ENCODE assay signal across 20 cellular contexts in genomic region chr4:113620032-113620431, GRCh38.
A peak's percentile ranks its signal among the peaks of the same experiment; 100 is the strongest.
DNase-seq lines count a peak whose midpoint lies in the region; FAIRE-seq and TF ChIP-seq lines count a peak whose summit lies in the region.
"Had no signal": no experiment of that assay in that cellular context is flagged by ENCODE, and none has a peak within 500 bp of the region (broad histone marks: within the 10 kb centered on the region; RNA-seq: fewer than 3 reads in every experiment).

No MANE protein-coding gene starts in this region.

- H3K56ac ChIP-seq in H1 (replicated peaks; ENCODE audit: insufficient read length, low read depth, low read length): peak overlapping the region; percentile 90

- H3K9ac ChIP-seq in H1 (replicated peaks in 1 of 4; ENCODE audit: extremely low read depth in 1 of 4, low read depth in 3 of 4, low read length in 3 of 4): no peak overlapping the region
- H3K9ac ChIP-seq: GM23248, KMS-11 had no signal

- no peak overlapping the region for H3K4me3 ChIP-seq in left ventricle myocardium inferior
- no peak overlapping the region for H3K4me3 ChIP-seq in right atrium auricular region
- H3K4me3 ChIP-seq in DOHH2 (ENCODE audit: low read length): peak overlapping the region; percentile 46
- no peak overlapping the region for H3K4me3 ChIP-seq in H1 (ENCODE audit: extremely low read depth in 1 of 4, insufficient read depth in 2 of 4, low read depth in 3 of 4, low read length in 4 of 4)
- H3K4me3 ChIP-seq: A549, GM23248 had no signal

- no peak for DNase-seq in left ventricle myocardium inferior
- no peak for DNase-seq in right atrium auricular region (ENCODE audit: low spot score)
- peak; percentile 73 for DNase-seq in NAMALWA (ENCODE audit: low spot score)
- DNase-seq in H1 (ENCODE audit: low read depth in 1 of 2, low spot score in 2 of 2): no peak
- DNase-seq in activated CD4-positive, alpha-beta T cell treated with anti-CD3 and anti-CD28 coated beads for 48 hours: no peak
- DNase-seq in stimulated activated CD4-positive, alpha-beta T cell treated with anti-CD3 and anti-CD28 coated beads, Interleukin-2, amount 100 ng/mL, for 48 hours: no peak
- DNase-seq in SKM-1 treated with dmso at 0.1 percent for 144 hours (lab: John Stamatoyannopoulos, UW; ENCODE audit: unreplicated experiment): no peak
- DNase-seq: AML-193; C1 segment of cervical spinal cord; CD4-positive, CD25-positive, alpha-beta regulatory T cell; CD8-positive, alpha-beta memory T cell; COR-L47; DMS 273 treated with DMSO at 0.1 percent for 48 hours; GDM1; GM23248; HCEC 1CT had no signal

- no peak overlapping the region for H2AFZ ChIP-seq in H1 (ENCODE audit: low read length)
- H2AFZ ChIP-seq: GM23248 had no signal

- no peak for TF ChIP-seq CTCF in left ventricle myocardium inferior (IDR thresholded peaks at IDR 0.05; ENCODE audit: borderline replicate concordance)
- TF ChIP-seq CTCF in right atrium auricular region (IDR thresholded peaks at IDR 0.05): no peak
- no peak for TF ChIP-seq CTCF in DOHH2 (IDR thresholded peaks at IDR 0.05; ENCODE audit: low read depth, low read length, poor library complexity, severe bottlenecking)
- TF ChIP-seq CTCF in H1 (IDR thresholded peaks at IDR 0.05; ENCODE audit: control extremely low read depth in 1 of 3, insufficient read depth in 1 of 3, low read depth in 1 of 3, low read length in 3 of 3): no peak

- H3K79me2 ChIP-seq in DOHH2 (ENCODE audit: control insufficient read depth, low read length) (peaks cover 97% of the 10 kb centered on the region), H1 (ENCODE audit: control insufficient read depth in 1 of 2, insufficient read depth in 2 of 2, low read length in 2 of 2) (no peaks in the 10 kb centered on the region)

- H4K8ac ChIP-seq in H1 (ENCODE audit: extremely low read depth, insufficient read depth, low read length): no peak overlapping the region

- no peaks in the 10 kb centered on the region for H3K27me3 ChIP-seq in left ventricle myocardium inferior (ENCODE audit: low read depth)
- no peaks in the 10 kb centered on the region for H3K27me3 ChIP-seq in right atrium auricular region
- H3K27me3 ChIP-seq in DOHH2 (ENCODE audit: control insufficient read depth, low read length): no peaks in the 10 kb centered on the region
- peaks cover 0 to 1% (median 0%) of the 10 kb centered on the region in 4 experiments; a peak in 1 of 7 replicates for H3K27me3 ChIP-seq in H1 (replicated peaks in 1 of 4; ENCODE audit: control insufficient read depth in 3 of 4, extremely low read depth in 1 of 4, insufficient read depth in 3 of 4, low read length in 3 of 4)

- H3K4me2 ChIP-seq in DOHH2 (ENCODE audit: low read length): peak overlapping the region; percentile 91
- no peak overlapping the region for H3K4me2 ChIP-seq in H1 (ENCODE audit: insufficient read depth in 1 of 2, low read depth in 2 of 2, low read length in 2 of 2)
- H3K4me2 ChIP-seq: A549, KMS-11 had no signal

- no peak overlapping the region for H3K4ac ChIP-seq in H1 (replicated peaks; ENCODE audit: insufficient read length, low read depth, low read length)

- no peak overlapping the region for H2BK120ac ChIP-seq in H1 (replicated peaks; ENCODE audit: low read depth, low read length)

- H3K27ac ChIP-seq in left ventricle myocardium inferior (replicated peaks) (peak overlapping the region; percentile 71), right atrium auricular region (no peak overlapping the region), DOHH2 (ENCODE audit: low read depth, low read length) (peak overlapping the region; percentile 88), H1 (ENCODE audit: low read depth, low read length) (no peak overlapping the region)
- H3K27ac ChIP-seq: A549, GM23248, KMS-11 had no signal

- no peak overlapping the region for H3K18ac ChIP-seq in H1 (ENCODE audit: extremely low read depth, low read length)

- no peak overlapping the region for H3K23ac ChIP-seq in H1 (ENCODE audit: insufficient read length)

- POLR2A ChIA-PET in H1 (lab: Charles Lee; ENCODE audit: partially characterized antibody): no interaction called here

- TF ChIP-seq RAD21 in H1 (IDR thresholded peaks at IDR 0.05 in 1 of 2, conservative IDR thresholded peaks at IDR 0.05 in 1 of 2; ENCODE audit: low read depth in 2 of 2, low read length in 2 of 2): no peak

- H2BK12ac ChIP-seq in H1 (ENCODE audit: low read depth, low read length): no peak overlapping the region

- H4K5ac ChIP-seq in H1 (ENCODE audit: insufficient read length, low read depth, low read length): no peak overlapping the region

- 93% methylated on average over 2 of the region's 2 CpGs; no CpG with 5 or more reads in 1 of the 2 experiments for WGBS in H1 (ENCODE audit: extremely low coverage in 1 of 2, insufficient coverage in 1 of 2, insufficient read length in 1 of 2, insufficient replicate concordance in 2 of 2, low coverage in 1 of 2, low lambda C conversion rate in 2 of 2, missing lambda C conversion rate in 1 of 2), 2 experiments

- no peak overlapping the region for H2BK20ac ChIP-seq in H1 (ENCODE audit: low read length)

- intact Hi-C loops in left ventricle myocardium inferior (cut with micrococcal nuclease): no loop called here

- H3K4me1 ChIP-seq in left ventricle myocardium inferior (peaks cover 63% of the 10 kb centered on the region), right atrium auricular region (peaks cover 0 to 27% of the 10 kb centered on the region in 2 donors), DOHH2 (ENCODE audit: control insufficient read depth, low read length) (peaks cover 100% of the 10 kb centered on the region), H1 (replicated peaks in 1 of 4; ENCODE audit: control insufficient read depth in 3 of 4, insufficient read depth in 4 of 4, low read length in 3 of 4) (no peaks in the 10 kb centered on the region)

- H3F3A ChIP-seq in DOHH2 (ENCODE audit: control insufficient read depth, insufficient read depth): peaks cover 49% of the 10 kb centered on the region

- no peak for TF ChIP-seq EP300 in H1 (IDR thresholded peaks at IDR 0.05; ENCODE audit: borderline replicate concordance in 1 of 2, low read depth in 2 of 2, low read length in 2 of 2)

- TF ChIP-seq POLR2A in H1 (IDR thresholded peaks at IDR 0.05; ENCODE audit: control extremely low read depth in 1 of 2, low read depth in 2 of 2, low read length in 2 of 2): no peak

- no peak overlapping the region for H3K14ac ChIP-seq in H1 (ENCODE audit: insufficient read length)

- FAIRE-seq in H1 (lab: Jason Lieb, UNC): no peak
- FAIRE-seq: A549, H54 had no signal

- H3K79me1 ChIP-seq in H1 (ENCODE audit: low read depth, low read length): no peaks in the 10 kb centered on the region

- H2AK5ac ChIP-seq in H1 (ENCODE audit: low read depth, low read length): no peak overlapping the region

- CTCF ChIA-PET in H1 (lab: Charles Lee; ENCODE audit: partially characterized antibody): interaction anchor here (0.6 to 1.2 kb wide), 2 partner anchors 13 to 143 kb away, joined by 3 read pairs; no protein-coding TSS in a partner anchor

- no peak overlapping the region for H2BK5ac ChIP-seq in H1 (ENCODE audit: low read depth, low read length)

- no peak overlapping the region for H2BK15ac ChIP-seq in H1 (ENCODE audit: low read length)

- H4K20me1 ChIP-seq in DOHH2 (ENCODE audit: control insufficient read depth, insufficient read depth, low read depth, low read length) (no peaks in the 10 kb centered on the region), H1 (replicated peaks in 1 of 2; ENCODE audit: control insufficient read depth in 1 of 2, insufficient read depth in 2 of 2, low read length in 2 of 2) (no peaks in the 10 kb centered on the region)

- H3K9me3 ChIP-seq in left ventricle myocardium inferior (replicated peaks): no peaks in the 10 kb centered on the region
- H3K9me3 ChIP-seq in right atrium auricular region: no peaks in the 10 kb centered on the region
- H3K9me3 ChIP-seq in DOHH2 (ENCODE audit: control insufficient read depth, insufficient read depth, low read length): no peaks in the 10 kb centered on the region
- no peaks in the 10 kb centered on the region for H3K9me3 ChIP-seq in H1 (ENCODE audit: insufficient read depth in 2 of 2, low read depth in 1 of 2, low read length in 1 of 2)
- H3K9me3 ChIP-seq: A549 had no signal

- no peak overlapping the region for H4K91ac ChIP-seq in H1 (replicated peaks; ENCODE audit: insufficient read length, low read length)

- H3K23me2 ChIP-seq in H1 (ENCODE audit: low read depth, low read length): peaks cover 3% of the 10 kb centered on the region; the same call in 1 of the 2 replicates

- no peaks in the 10 kb centered on the region for H3K36me3 ChIP-seq in left ventricle myocardium inferior
- no peaks in the 10 kb centered on the region for H3K36me3 ChIP-seq in right atrium auricular region
- peaks cover 50% of the 10 kb centered on the region for H3K36me3 ChIP-seq in DOHH2 (ENCODE audit: control insufficient read depth, low read length)
- H3K36me3 ChIP-seq in H1 (ENCODE audit: control insufficient read depth in 2 of 4, insufficient read depth in 4 of 4, low read length in 3 of 4): no peaks in the 10 kb centered on the region

- no peaks in the 10 kb centered on the region for H3K9me2 ChIP-seq in DOHH2 (replicated peaks; ENCODE audit: control insufficient read depth, low read length)

TF ChIP-seq in H1, 55 proteins besides CTCF, POLR2A, EP300 and RAD21 (continues in another document):
- TF ChIP-seq BRCA1 (IDR thresholded peaks at IDR 0.05; ENCODE audit: low read depth, low read length): no peak
- TF ChIP-seq SIRT6 (IDR thresholded peaks at IDR 0.05; ENCODE audit: low read length): no peak

Comparison
In these comparisons a context has a peak if more than half of its experiments do, and no peak if none do; other contexts are left out.
1. H3K27ac ChIP-seq: peak in left ventricle myocardium inferior (single experiment) and DOHH2 (single experiment); none in right atrium auricular region (0 of 2) and H1 (single experiment).